Comparison of ENCODE assay signal across 1 cellular context in genomic region chr11:65788801-65789200, GRCh38.
TF ChIP-seq lines count a peak whose summit lies in the region.

No MANE protein-coding gene starts in this region.

TF ChIP-seq in H1, 55 proteins besides CTCF, POLR2A, EP300 and RAD21:
- TF ChIP-seq USF2 (IDR thresholded peaks at IDR 0.05; ENCODE audit: low read length) (no peak), ZNF274 (IDR thresholded peaks at IDR 0.05; ENCODE audit: borderline replicate concordance, extremely low read depth, low read length) (no peak), CHD7 (IDR thresholded peaks at IDR 0.05; ENCODE audit: insufficient replicate concordance, low read length) (no peak), ATF3 (IDR thresholded peaks at IDR 0.05; ENCODE audit: insufficient read depth, low read depth, low read length) (no peak), BCL11A (IDR thresholded peaks at IDR 0.05; ENCODE audit: low read depth in 2 of 2, low read length in 2 of 2) (no peak), KDM4A (IDR thresholded peaks at IDR 0.05; ENCODE audit: low read depth, low read length, severe bottlenecking) (no peak)
